ENCODE assay signal across 9 cellular contexts in the genomic region with DNA sequence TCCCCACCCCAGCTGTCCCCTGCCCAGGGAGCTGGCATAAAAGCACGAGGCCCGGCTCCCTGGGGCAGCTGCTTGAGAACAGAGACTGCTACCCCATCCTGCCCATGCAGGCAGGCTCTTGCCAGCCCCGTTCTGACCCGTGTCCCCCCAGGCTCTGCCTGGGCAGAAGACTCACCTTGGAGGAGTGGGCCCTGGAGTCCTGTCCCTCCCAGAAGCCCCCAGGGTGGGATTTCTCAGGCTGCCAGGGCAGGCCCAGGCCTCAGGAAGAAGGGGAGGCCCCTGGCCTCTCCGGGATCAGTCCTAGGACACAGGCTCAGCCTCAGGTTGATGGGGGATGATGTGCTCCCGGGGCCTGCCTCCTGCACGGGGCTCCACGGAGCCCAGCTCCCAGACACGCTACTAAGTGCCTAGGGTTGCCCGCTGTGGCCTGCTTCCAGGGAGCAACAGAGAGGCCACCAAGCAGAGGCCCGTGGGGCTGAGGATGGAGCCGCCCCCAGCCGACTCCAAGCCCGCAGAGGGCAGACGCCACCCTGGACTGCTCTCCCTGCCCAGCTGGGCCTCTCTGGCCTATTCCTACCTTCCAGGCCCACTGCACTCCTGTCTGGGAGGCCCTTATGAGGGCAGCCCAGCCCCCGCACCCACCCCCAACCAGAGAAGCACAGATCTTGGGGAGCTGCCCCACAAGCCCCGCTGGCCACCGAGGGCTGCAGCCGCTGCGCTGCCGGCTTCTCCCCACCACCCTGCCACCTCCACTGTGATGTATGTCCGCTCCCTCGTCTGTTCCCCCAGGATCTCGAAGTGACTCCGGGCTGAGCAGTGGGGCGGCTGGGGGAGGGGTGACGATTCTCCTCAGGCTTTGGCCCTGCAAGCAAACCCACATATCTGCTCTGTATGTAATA. TPM values are rescaled to one million over a fixed set of nuclear protein-coding genes. Genes with fewer than 3 reads are reported as not detected.
DNase-seq lines count a peak whose midpoint lies in the region; ATAC-seq, FAIRE-seq and TF ChIP-seq lines count a peak whose summit lies in the region.
"Had no signal": no experiment of that assay in that cellular context is flagged by ENCODE, and none has a peak within 500 bp of the region (broad histone marks: within the 10 kb centered on the region; RNA-seq: fewer than 3 reads in every experiment).

No MANE protein-coding gene starts in this region.

- DNase-seq in A673 (ENCODE audit: low spot score) = no peak
- no peak for DNase-seq in astrocyte (ENCODE audit: low read depth)
- DNase-seq in natural killer cell = no peak
- no peak for DNase-seq in SJCRH30
- no peak for DNase-seq in cerebellar cortex (ENCODE audit: low spot score)
- DNase-seq: activated effector memory CD4-positive, alpha-beta T cell treated with anti-CD3 and anti-CD28 coated beads, Interleukin-2, amount 50 U/mL, for 16 hours had no signal

- H2AFZ ChIP-seq in astrocyte (ENCODE audit: low read depth, low read length) = no peak overlapping the region

- H3K36me3 ChIP-seq in A673 (ENCODE audit: insufficient read depth, low read length, poor library complexity, severe bottlenecking) (peaks cover 20% of the 10 kb centered on the region), HEK293 (ENCODE audit: control insufficient read depth in 2 of 2, insufficient read depth in 1 of 2, low read length in 2 of 2) (peaks cover 0 to 76% of the 10 kb centered on the region in 2 experiments; a peak in 1 of 3 replicates), astrocyte (ENCODE audit: insufficient read depth, low read length) (no peaks in the 10 kb centered on the region), SJCRH30 (peaks cover 8% of the 10 kb centered on the region; the same call in 1 of the 2 replicates)

- CTCF ChIA-PET in A673 (lab: Charles Lee) = no interaction called here
- CTCF ChIA-PET in HEK293 (lab: Yijun Ruan, JAX) = no interaction called here

- H3K27ac Mint-ChIP-seq in astrocyte (ENCODE audit: unreplicated experiment) (peak overlapping the region; percentile 87), natural killer cell (peak overlapping the region; percentile 67 to 70)

- H3K27ac ChIP-seq in A673 (ENCODE audit: low read depth, low read length, poor library complexity, severe bottlenecking) (no peak overlapping the region), HEK293 (ENCODE audit: extremely low read depth, low read depth, low read length) (peak overlapping the region; percentile 94), astrocyte (ENCODE audit: low read depth, low read length) (no peak overlapping the region), SJCRH30 (no peak overlapping the region)

- POLR2A ChIA-PET in A673 (lab: Charles Lee; ENCODE audit: low non-redundant PET) = interaction anchor here (0.5 to 0.7 kb wide), 2 partner anchors 15 to 476 kb away, joined by 3 to 9 read pairs; no protein-coding TSS in a partner anchor
- POLR2A ChIA-PET in HEK293 (lab: Yijun Ruan, JAX) = interaction anchor here (0.6 to 6.0 kb wide), 8 partner anchors 9 to 218 kb away, joined by 3 to 113 read pairs (median 4); a partner anchor contains a TSS

- no TSS peak for BruUV-seq in A673 (replicated peaks; lab: Mats Ljungman, UMichigan)

- H3K9me3 ChIP-seq in A673 (ENCODE audit: low read depth, low read length, poor library complexity, severe bottlenecking) (no peaks in the 10 kb centered on the region), HEK293 (ENCODE audit: control insufficient read depth, insufficient read depth, low read depth, low read length) (no peaks in the 10 kb centered on the region), astrocyte (ENCODE audit: insufficient read depth, low read depth, low read length) (no peaks in the 10 kb centered on the region), SJCRH30 (replicated peaks) (no peaks in the 10 kb centered on the region)

- no peaks in the 10 kb centered on the region for H3K27me3 Mint-ChIP-seq in astrocyte (ENCODE audit: low read depth, unreplicated experiment)
- H3K27me3 Mint-ChIP-seq in natural killer cell (ENCODE audit: low read depth in 2 of 2) = no peaks in the 10 kb centered on the region

- no peak for TF ChIP-seq CTCF in A673 (conservative IDR thresholded peaks at IDR 0.05; ENCODE audit: low read depth, low read length)
- no peak for TF ChIP-seq CTCF in HEK293 (tag by site-specific recombination; IDR thresholded peaks at IDR 0.05)
- TF ChIP-seq CTCF in astrocyte (IDR thresholded peaks at IDR 0.05; ENCODE audit: insufficient read depth, low read depth, low read length) = no peak
- no peak for TF ChIP-seq CTCF in natural killer cell (IDR thresholded peaks at IDR 0.05)

- H3K4me1 Mint-ChIP-seq in astrocyte (ENCODE audit: low read depth, unreplicated experiment) (peaks cover 6% of the 10 kb centered on the region), natural killer cell (peaks cover 14 to 21% of the 10 kb centered on the region in 2 donors)

- peak overlapping the region; percentile 63 for H3K4me3 ChIP-seq in A673 (ENCODE audit: low read depth, low read length, poor library complexity, severe bottlenecking)
- peak overlapping the region; percentile 95 for H3K4me3 ChIP-seq in HEK293 (ENCODE audit: low read depth, low read length)
- no peak overlapping the region for H3K4me3 ChIP-seq in astrocyte (ENCODE audit: insufficient read depth, low read depth, low read length)
- H3K4me3 ChIP-seq in SJCRH30 = no peak overlapping the region

- peaks cover 4% of the 10 kb centered on the region for H3K4me1 ChIP-seq in A673 (ENCODE audit: insufficient read depth, low read length, poor library complexity, severe bottlenecking)
- H3K4me1 ChIP-seq in HEK293 (ENCODE audit: control insufficient read depth, insufficient read depth, low read length) = peaks cover 9% of the 10 kb centered on the region
- peaks cover 25% of the 10 kb centered on the region for H3K4me1 ChIP-seq in astrocyte (ENCODE audit: insufficient read depth, low read length)
- peaks cover 6% of the 10 kb centered on the region; the same call in 1 of the 2 replicates for H3K4me1 ChIP-seq in SJCRH30

- H3K4me2 ChIP-seq in astrocyte (ENCODE audit: low read length) = peak overlapping the region; percentile 91

- peaks cover 29% of the 10 kb centered on the region for H3K79me2 ChIP-seq in astrocyte (ENCODE audit: insufficient read depth, low read length)

- peak overlapping the region; percentile 91 for H3K9ac ChIP-seq in astrocyte (ENCODE audit: low read length)

- no peaks in the 10 kb centered on the region for H3K9me3 Mint-ChIP-seq in astrocyte (ENCODE audit: unreplicated experiment)
- H3K9me3 Mint-ChIP-seq in natural killer cell = no peaks in the 10 kb centered on the region

- ATAC-seq in natural killer cell (no peak), HG03108 (IDR thresholded peaks at IDR 0.05; ENCODE audit: unreplicated experiment) (no peak), HG03442 (IDR thresholded peaks at IDR 0.05; ENCODE audit: unreplicated experiment) (no peak)

- H3K36me3 Mint-ChIP-seq in astrocyte (ENCODE audit: low read depth, unreplicated experiment) (no peaks in the 10 kb centered on the region), natural killer cell (no peaks in the 10 kb centered on the region)

- H4K20me1 ChIP-seq in astrocyte (ENCODE audit: insufficient read depth, low read length) = peaks cover 52% of the 10 kb centered on the region

- H3K27me3 ChIP-seq in A673 (replicated peaks; ENCODE audit: insufficient read depth, low read depth, low read length, poor library complexity) = no peaks in the 10 kb centered on the region
- no peaks in the 10 kb centered on the region for H3K27me3 ChIP-seq in astrocyte (ENCODE audit: insufficient read depth, low read length)
- H3K27me3 ChIP-seq in SJCRH30 = no peaks in the 10 kb centered on the region

- intact Hi-C loops in A673 (cut with micrococcal nuclease; ENCODE audit: unreplicated experiment) (loop anchor here (10.0 kb wide), 1 partner anchor 55 kb away; a partner anchor contains a TSS), natural killer cell (cut with micrococcal nuclease) (loop anchor here (5.0 to 10.0 kb wide), 2 partner anchors 155 to 383 kb away; no protein-coding TSS in a partner anchor)

- FAIRE-seq in astrocyte (lab: Jason Lieb, UNC) = no peak

- H3K4me3 Mint-ChIP-seq in astrocyte (ENCODE audit: unreplicated experiment) (peak overlapping the region; percentile 86), natural killer cell (peak overlapping the region; percentile 73)

TF ChIP-seq in HEK293, 187 proteins besides CTCF, POLR2A, EP300 and RAD21 (continues in another document):
- peak; percentile 67 for TF ChIP-seq GLIS2 (tag by site-specific recombination; IDR thresholded peaks at IDR 0.05)
- TF ChIP-seq ZFP69B (tag by site-specific recombination; IDR thresholded peaks at IDR 0.05) = 0 out of 2 replicates have a peak, but pooled peaks have one; percentile 12
- peak; percentile 46; the same call in 1 of the 2 replicates for TF ChIP-seq IKZF3 (tag by site-specific recombination; IDR thresholded peaks at IDR 0.05)
- peak; percentile 56; the same call in 1 of the 2 replicates for TF ChIP-seq ZBTB8A (tag by site-specific recombination; IDR thresholded peaks at IDR 0.05)
- no peak for TF ChIP-seq ZNF658 (tag by site-specific recombination; IDR thresholded peaks at IDR 0.05)
- 0 out of 2 replicates have a peak, but pooled peaks have one; percentile 22 for TF ChIP-seq GLIS1 (tag by site-specific recombination; IDR thresholded peaks at IDR 0.05)

RNA-seq across cellular contexts. Expression of a gene that starts 1.7 kb away (rescaled TPM):
- total RNA-seq in A673 (2021) = 35.3 and 40.8 TPM in 2 replicates
- total RNA-seq in astrocyte = 36.3 and 42.7 TPM in 2 replicates
- total RNA-seq in natural killer cell = 10 to 100 TPM; 40.6 to 50.3 (median 46.2) TPM
- 1.2 and 1.6 TPM in 2 replicates for total RNA-seq in SJCRH30 (2014; rRNA removed; shearing (Covaris generic))

RNA-seq across cellular contexts. Expression of a gene that starts 3.0 kb away (rescaled TPM):
- total RNA-seq in A673 (2021) (19.5 and 19.9 TPM in 2 replicates), astrocyte (21.4 and 23.3 TPM in 2 replicates), natural killer cell (10 to 100 TPM; 30.0 to 33.8 (median 30.1) TPM)
- total RNA-seq in SJCRH30 (2014; rRNA removed; shearing (Covaris generic)) = 3.6 and 5.2 TPM in 2 replicates

RNA-seq across cellular contexts. Expression of a gene that starts 3.3 kb away (rescaled TPM):
- total RNA-seq in A673 (2021) (247 and 250 TPM in 2 replicates), astrocyte (74.0 and 80.2 TPM in 2 replicates), natural killer cell (10 to 100 TPM; 26.5 to 42.0 (median 41.4) TPM)
- 55.3 and 60.7 TPM in 2 replicates for total RNA-seq in SJCRH30 (2014; rRNA removed; shearing (Covaris generic))

RNA-seq across cellular contexts. Expression of a gene that starts 12.7 kb away (rescaled TPM):
- total RNA-seq in A673 (2021) (15.0 and 20.8 TPM in 2 replicates), astrocyte (21.8 and 23.3 TPM in 2 replicates), natural killer cell (100 to 1,000 TPM; 100 to 122 (median 110) TPM)
- 9.6 and 12.4 TPM in 2 replicates for total RNA-seq in SJCRH30 (2014; rRNA removed; shearing (Covaris generic))

RNA-seq across cellular contexts. Expression of a gene that starts 13.1 kb away (rescaled TPM):
- total RNA-seq in A673 (2021) = 76.0 and 76.6 TPM in 2 replicates
- total RNA-seq in astrocyte = 41.4 and 45.2 TPM in 2 replicates
- 10 to 100 TPM; 39.5 to 51.9 (median 49.4) TPM for total RNA-seq in natural killer cell
- 45.0 and 55.3 TPM in 2 replicates for total RNA-seq in SJCRH30 (2014; rRNA removed; shearing (Covaris generic))

Comparison
In these comparisons a context has a peak if more than half of its experiments do, and no peak if none do; other contexts are left out.
1. H3K4me3 ChIP-seq: peak in A673 (single experiment) and HEK293 (single experiment); none in astrocyte (single experiment) and SJCRH30 (single experiment).
2. RNA of a gene that starts 1.7 kb away (total RNA-seq): 40.6 to 50.3 TPM in natural killer cell, 36.3 to 42.7 TPM in astrocyte and 35.3 to 40.8 TPM in A673; 1.2 to 1.6 TPM in SJCRH30; every median in the first group is over 10 times any median in the second.